ENCODE assay signal across 8 cellular contexts in the genomic region with DNA sequence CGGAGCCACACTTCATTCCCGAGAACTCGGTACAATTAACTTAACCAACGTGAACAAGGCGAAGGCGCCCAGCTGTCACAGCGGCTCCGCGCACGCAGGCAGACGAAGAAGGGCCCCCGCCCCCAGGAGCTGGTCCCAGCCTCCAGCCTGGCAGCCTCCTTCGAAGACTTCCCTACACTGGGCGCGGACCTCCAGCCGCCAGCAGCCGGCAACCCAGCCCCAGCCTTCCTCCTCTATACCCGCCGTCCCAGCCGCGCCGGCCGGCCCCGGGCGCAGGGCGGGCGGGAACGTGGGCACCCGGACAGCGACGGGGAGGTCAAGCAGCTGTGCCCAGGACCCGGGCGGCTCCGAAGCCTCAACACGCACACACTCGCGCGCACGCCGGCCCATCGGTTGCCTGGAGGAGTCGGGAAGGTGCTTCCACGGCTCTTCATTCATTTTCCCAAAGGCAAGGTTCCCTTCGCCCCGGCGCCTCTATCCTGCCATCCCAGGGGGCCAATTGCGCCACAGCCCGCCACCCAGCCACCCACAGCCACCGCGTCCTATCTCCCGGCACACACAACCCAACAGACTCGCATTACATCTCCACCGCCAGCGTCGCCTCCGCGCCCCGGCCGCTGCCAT. TPM values are rescaled to one million over a fixed set of nuclear protein-coding genes. Genes with fewer than 3 reads are reported as not detected.
A peak's percentile ranks its signal among the peaks of the same experiment; 100 is the strongest.
DNase-seq lines count a peak whose midpoint lies in the region; ATAC-seq and TF ChIP-seq lines count a peak whose summit lies in the region.

No MANE protein-coding gene starts in this region.

- no peak overlapping the region for H3K27ac Mint-ChIP-seq in activated T-helper 17 cell treated with anti-CD3 and anti-CD28 coated beads, Interleukin-2, amount 50 U/mL, for 72 hours

- no peaks in the 10 kb centered on the region for H3K4me1 Mint-ChIP-seq in activated T-helper 17 cell treated with anti-CD3 and anti-CD28 coated beads, Interleukin-2, amount 50 U/mL, for 72 hours

- no peaks in the 10 kb centered on the region for H3K9me3 Mint-ChIP-seq in activated T-helper 17 cell treated with anti-CD3 and anti-CD28 coated beads, Interleukin-2, amount 50 U/mL, for 72 hours

- no peaks in the 10 kb centered on the region for H3K27me3 ChIP-seq in right atrium auricular region
- H3K27me3 ChIP-seq in rectal smooth muscle tissue (ENCODE audit: control insufficient read depth, insufficient read depth, low read length): peaks cover 6% of the 10 kb centered on the region

- no peaks in the 10 kb centered on the region for H3K36me3 Mint-ChIP-seq in activated T-helper 17 cell treated with anti-CD3 and anti-CD28 coated beads, Interleukin-2, amount 50 U/mL, for 72 hours (ENCODE audit: low read depth)

- DNase-seq in DMS 273 (lab: John Stamatoyannopoulos, UW; ENCODE audit: unreplicated experiment) (peak; percentile 51), DMS 273 treated with DMSO at 0.1 percent for 48 hours (lab: John Stamatoyannopoulos, UW) (no peak), right atrium auricular region (ENCODE audit: low spot score) (no peak), HUDEP-2 (lab: John Stamatoyannopoulos, UW; ENCODE audit: unreplicated experiment in 76 of 76) (no peak), cerebellar cortex (ENCODE audit: low spot score) (no peak), NOMO-1 treated with DMSO at 0.1 percent for 48 hours (lab: John Stamatoyannopoulos, UW; ENCODE audit: unreplicated experiment) (no peak)

- peak overlapping the region; percentile 42 for H3K9ac ChIP-seq in rectal smooth muscle tissue (ENCODE audit: low read length)

- H3K27ac ChIP-seq in right atrium auricular region: peak overlapping the region; percentile 66 to 67
- H3K27ac ChIP-seq in rectal smooth muscle tissue (ENCODE audit: low read depth, low read length): peak overlapping the region; percentile 91

- peaks cover 27% of the 10 kb centered on the region for H3K27me3 Mint-ChIP-seq in activated T-helper 17 cell treated with anti-CD3 and anti-CD28 coated beads, Interleukin-2, amount 50 U/mL, for 72 hours

- no peak for TF ChIP-seq CTCF in right atrium auricular region (IDR thresholded peaks at IDR 0.05)

- H3K4me3 Mint-ChIP-seq in activated T-helper 17 cell treated with anti-CD3 and anti-CD28 coated beads, Interleukin-2, amount 50 U/mL, for 72 hours: peak overlapping the region; percentile 53

- ATAC-seq in activated T-helper 17 cell treated with anti-CD3 and anti-CD28 coated beads, Interleukin-2, amount 50 U/mL, for 72 hours (replicated peaks): no peak

- H3K36me3 ChIP-seq in right atrium auricular region: no peaks in the 10 kb centered on the region
- no peaks in the 10 kb centered on the region for H3K36me3 ChIP-seq in rectal smooth muscle tissue (ENCODE audit: control insufficient read depth, insufficient read depth, low read length)

- H3K4me3 ChIP-seq in right atrium auricular region (peak overlapping the region; percentile 52 to 63), rectal smooth muscle tissue (ENCODE audit: low read length) (peak overlapping the region; percentile 76)

- H3K9me3 ChIP-seq in right atrium auricular region: peaks cover 0 to 5% of the 10 kb centered on the region in 2 donors

- H3K4me1 ChIP-seq in right atrium auricular region (peaks cover 0 to 30% of the 10 kb centered on the region in 2 donors), rectal smooth muscle tissue (ENCODE audit: control insufficient read depth, insufficient read depth, low read length) (peaks cover 22% of the 10 kb centered on the region)

RNA-seq across cellular contexts. Expression of gene CHST15, which starts 1.6 kb away (rescaled TPM):
- total RNA-seq in activated T-helper 17 cell treated with anti-CD3 and anti-CD28 coated beads, Interleukin-2, amount 50 U/mL, for 72 hours: 10 to 100 TPM in 1 of 2 donors, under 1 TPM in 1; 0.56 to 10.9 TPM
- total RNA-seq in right atrium auricular region: 10 to 100 TPM in 1 of 2 donors, 1 to 10 TPM in 1; 7.0 to 14.2 TPM
